ENCODE assay signal across 1 cellular context in the genomic region with DNA sequence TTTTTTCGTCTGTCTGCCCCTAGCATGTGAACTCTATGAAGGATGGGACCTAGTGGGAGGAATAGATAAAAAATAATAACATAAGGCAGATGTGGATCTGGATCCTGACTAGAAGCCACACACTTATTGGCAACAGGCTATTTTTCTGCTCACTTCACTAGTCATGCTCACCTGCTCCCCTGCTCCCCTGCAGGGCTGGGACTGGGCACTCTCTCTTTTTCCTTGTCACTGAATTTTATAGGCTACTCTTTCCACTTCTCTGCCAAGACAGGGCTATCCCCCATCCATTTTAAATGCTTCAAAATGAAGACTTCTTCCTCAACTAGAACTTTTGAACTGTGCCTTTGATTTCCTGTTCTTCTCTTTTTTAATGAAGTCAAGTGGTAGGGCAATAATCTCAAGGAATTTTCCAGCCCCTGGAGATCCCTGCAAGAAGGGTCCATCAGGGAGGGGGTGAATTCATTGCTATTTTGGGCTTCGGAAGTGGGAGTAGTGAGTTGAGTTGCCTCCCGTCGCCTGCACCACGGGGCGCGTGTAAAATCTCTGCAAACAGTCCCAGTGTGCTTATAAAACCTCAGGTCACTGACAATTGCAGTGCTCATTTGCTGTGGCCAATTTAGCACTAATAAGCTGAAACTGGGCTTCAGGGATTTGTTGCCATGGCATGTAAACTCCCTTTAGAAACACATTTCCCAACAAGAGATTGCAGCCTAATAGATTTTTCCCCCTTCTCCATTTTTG.
TF ChIP-seq lines count a peak whose summit lies in the region.

No MANE protein-coding gene starts in this region.

TF ChIP-seq in GM23338, 12 proteins besides CTCF, POLR2A, EP300 and RAD21 (continued from another document):
- TF ChIP-seq, protein P1, sequence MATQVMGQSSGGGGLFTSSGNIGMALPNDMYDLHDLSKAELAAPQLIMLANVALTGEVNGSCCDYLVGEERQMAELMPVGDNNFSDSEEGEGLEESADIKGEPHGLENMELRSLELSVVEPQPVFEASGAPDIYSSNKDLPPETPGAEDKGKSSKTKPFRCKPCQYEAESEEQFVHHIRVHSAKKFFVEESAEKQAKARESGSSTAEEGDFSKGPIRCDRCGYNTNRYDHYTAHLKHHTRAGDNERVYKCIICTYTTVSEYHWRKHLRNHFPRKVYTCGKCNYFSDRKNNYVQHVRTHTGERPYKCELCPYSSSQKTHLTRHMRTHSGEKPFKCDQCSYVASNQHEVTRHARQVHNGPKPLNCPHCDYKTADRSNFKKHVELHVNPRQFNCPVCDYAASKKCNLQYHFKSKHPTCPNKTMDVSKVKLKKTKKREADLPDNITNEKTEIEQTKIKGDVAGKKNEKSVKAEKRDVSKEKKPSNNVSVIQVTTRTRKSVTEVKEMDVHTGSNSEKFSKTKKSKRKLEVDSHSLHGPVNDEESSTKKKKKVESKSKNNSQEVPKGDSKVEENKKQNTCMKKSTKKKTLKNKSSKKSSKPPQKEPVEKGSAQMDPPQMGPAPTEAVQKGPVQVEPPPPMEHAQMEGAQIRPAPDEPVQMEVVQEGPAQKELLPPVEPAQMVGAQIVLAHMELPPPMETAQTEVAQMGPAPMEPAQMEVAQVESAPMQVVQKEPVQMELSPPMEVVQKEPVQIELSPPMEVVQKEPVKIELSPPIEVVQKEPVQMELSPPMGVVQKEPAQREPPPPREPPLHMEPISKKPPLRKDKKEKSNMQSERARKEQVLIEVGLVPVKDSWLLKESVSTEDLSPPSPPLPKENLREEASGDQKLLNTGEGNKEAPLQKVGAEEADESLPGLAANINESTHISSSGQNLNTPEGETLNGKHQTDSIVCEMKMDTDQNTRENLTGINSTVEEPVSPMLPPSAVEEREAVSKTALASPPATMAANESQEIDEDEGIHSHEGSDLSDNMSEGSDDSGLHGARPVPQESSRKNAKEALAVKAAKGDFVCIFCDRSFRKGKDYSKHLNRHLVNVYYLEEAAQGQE (IDR thresholded peaks at IDR 0.05; ENCODE audit: unreplicated experiment) = no peak
TF ChIP-seq in GM23338: peak in this region for 0.
